ENCODE assay signal across 27 cellular contexts in genomic region chrX:112968351-112969133, GRCh38.
DNase-seq lines count a peak whose midpoint lies in the region; ATAC-seq and TF ChIP-seq lines count a peak whose summit lies in the region.
"Had no signal": no experiment of that assay in that cellular context is flagged by ENCODE, and none has a peak within 500 bp of the region (broad histone marks: within the 10 kb centered on the region; RNA-seq: fewer than 3 reads in every experiment).

No MANE protein-coding gene starts in this region.

- no peak overlapping the region for H2AFZ ChIP-seq in osteoblast (ENCODE audit: low read length)

- H3K27me3 Mint-ChIP-seq in Caco-2 (ENCODE audit: insufficient read depth, unreplicated experiment) = no peaks in the 10 kb centered on the region
- H3K27me3 Mint-ChIP-seq: activated CD4-positive, alpha-beta memory T cell treated with anti-CD3 and anti-CD28 coated beads, Interleukin-2, amount 10 ng/mL, durations not matched to agents 7 days and 5 days had no signal

- H3K4me1 ChIP-seq in Caco-2 (peaks cover 61% of the 10 kb centered on the region), osteoblast (ENCODE audit: insufficient read depth, low read length) (no peaks in the 10 kb centered on the region)
- H3K4me1 ChIP-seq: BLaER1 treated with 17β-estradiol and CSF1 and Interleukin-3, amounts not matched to agents 10 nM and 100 nM; Peyer's patch; stomach had no signal

- intact Hi-C loops in Caco-2 (cut with micrococcal nuclease; ENCODE audit: unreplicated experiment) = loop anchor here (10.0 kb wide), 1 partner anchor 134 kb away; no protein-coding TSS in a partner anchor

- no peak overlapping the region for H3K4me3 Mint-ChIP-seq in Caco-2 (ENCODE audit: unreplicated experiment)
- H3K4me3 Mint-ChIP-seq: activated CD4-positive, alpha-beta memory T cell treated with anti-CD3 and anti-CD28 coated beads, Interleukin-2, amount 10 ng/mL, durations not matched to agents 7 days and 5 days; activated naive CD4-positive, alpha-beta T cell treated with anti-CD3 and anti-CD28 coated beads for 36 hours; activated T-helper 1 cell treated with anti-CD3 and anti-CD28 coated beads, Interleukin-12 subunit alpha, Interleukin-12 subunit beta, Interleukin-2, Interleukin-4 antibody, amounts not matched to agents 30 ng/mL and 10 ng/mL and 1 ng/mL, durations not matched to agents 14 hours and 24 hours and 36 hours; immature natural killer cell had no signal

- no peaks in the 10 kb centered on the region for H4K20me1 ChIP-seq in osteoblast (ENCODE audit: insufficient read depth, low read length)
- H4K20me1 ChIP-seq: BLaER1 treated with 17β-estradiol and CSF1 and Interleukin-3, amounts not matched to agents 10 nM and 100 nM had no signal

- DNase-seq in Caco-2 (peak; percentile 17 to 30), NCI-H226 (peak; percentile 26), epithelial cell of esophagus (ENCODE audit: low read depth) (peak; percentile 73), osteoblast (ENCODE audit: insufficient read length, low spot score, missing footprints) (peak; percentile 10), T-helper 1 cell (no peak)
- no peak for DNase-seq in stimulated activated CD4-positive, alpha-beta T cell treated with anti-CD3 and anti-CD28 coated beads, Interleukin-12 subunit alpha, Interleukin-12 subunit beta, amount 100 ng/mL, for 4 hours
- DNase-seq: activated CD4-positive, alpha-beta memory T cell treated with anti-CD3 and anti-CD28 coated beads, Interleukin-2, amount 10 ng/mL, durations not matched to agents 7 days and 5 days; activated CD8-positive, alpha-beta memory T cell treated with anti-CD3 and anti-CD28 coated beads, Interleukin-2, amount 50 U/mL, for 48 hours; activated naive CD4-positive, alpha-beta T cell treated with anti-CD3 and anti-CD28 coated beads for 36 hours; amniotic stem cell; HCEC 1CT; hippocampal formation; immature natural killer cell; mesendoderm; NCI-H1092; NCI-H187; Peyer's patch; right cardiac atrium; SHP77; stimulated activated CD4-positive, alpha-beta T cell treated with anti-CD3 and anti-CD28 coated beads, Interleukin-2, amount 100 ng/mL, for 48 hours; stomach; T-helper 9 cell had no signal

- POLR2A ChIA-PET in Caco-2 (lab: Charles Lee) = no interaction called here

- H3K27ac Mint-ChIP-seq in Caco-2 (ENCODE audit: unreplicated experiment) = no peak overlapping the region
- H3K27ac Mint-ChIP-seq: activated CD4-positive, alpha-beta memory T cell treated with anti-CD3 and anti-CD28 coated beads, Interleukin-2, amount 10 ng/mL, durations not matched to agents 7 days and 5 days; activated naive CD4-positive, alpha-beta T cell treated with anti-CD3 and anti-CD28 coated beads for 36 hours; activated T-helper 1 cell treated with anti-CD3 and anti-CD28 coated beads, Interleukin-12 subunit alpha, Interleukin-12 subunit beta, Interleukin-2, Interleukin-4 antibody, amounts not matched to agents 30 ng/mL and 10 ng/mL and 1 ng/mL, durations not matched to agents 14 hours and 24 hours and 36 hours; immature natural killer cell had no signal

- no peaks in the 10 kb centered on the region for H3K4me1 Mint-ChIP-seq in Caco-2 (ENCODE audit: low read depth, unreplicated experiment)
- H3K4me1 Mint-ChIP-seq: activated CD4-positive, alpha-beta memory T cell treated with anti-CD3 and anti-CD28 coated beads, Interleukin-2, amount 10 ng/mL, durations not matched to agents 7 days and 5 days; immature natural killer cell had no signal

- ATAC-seq in HG03045 (IDR thresholded peaks at IDR 0.05; ENCODE audit: unreplicated experiment) (no peak), HG02798 (IDR thresholded peaks at IDR 0.05; ENCODE audit: poor library complexity, unreplicated experiment) (no peak)
- ATAC-seq: left lobe of liver, right cardiac atrium had no signal

- no peaks in the 10 kb centered on the region for H3K36me3 ChIP-seq in Caco-2 (ENCODE audit: control insufficient read depth, insufficient read depth, low read length)
- H3K36me3 ChIP-seq in osteoblast (ENCODE audit: insufficient read depth, low read length) = no peaks in the 10 kb centered on the region
- H3K36me3 ChIP-seq: BLaER1 treated with 17β-estradiol and CSF1 and Interleukin-3, amounts not matched to agents 10 nM and 100 nM; Peyer's patch; stomach had no signal

- CTCF ChIA-PET in Caco-2 (lab: Charles Lee) = no interaction called here

- H3K4me2 ChIP-seq in osteoblast (ENCODE audit: insufficient read depth, low read length) = no peak overlapping the region
- H3K4me2 ChIP-seq: BLaER1 treated with 17β-estradiol and CSF1 and Interleukin-3, amounts not matched to agents 10 nM and 100 nM had no signal

- H3K27ac ChIP-seq in osteoblast (ENCODE audit: low read depth, low read length) = no peak overlapping the region
- H3K27ac ChIP-seq: BLaER1 treated with 17β-estradiol and CSF1 and Interleukin-3, amounts not matched to agents 10 nM and 100 nM; Peyer's patch; stomach had no signal

- no peaks in the 10 kb centered on the region for H3K79me2 ChIP-seq in osteoblast (ENCODE audit: insufficient read depth, low read length)

- no peak for TF ChIP-seq CTCF in Caco-2 (IDR thresholded peaks at IDR 0.05; ENCODE audit: insufficient read depth in 1 of 2, low read depth in 1 of 2, low read length in 1 of 2, severe bottlenecking in 1 of 2, unreplicated experiment in 1 of 2)
- TF ChIP-seq CTCF in epithelial cell of esophagus (IDR thresholded peaks at IDR 0.05; ENCODE audit: insufficient read depth, low read depth, low read length, missing control alignments) = no peak
- TF ChIP-seq CTCF in osteoblast (IDR thresholded peaks at IDR 0.05; ENCODE audit: extremely low read depth, low read depth, low read length) = no peak

- H3K4me3 ChIP-seq in Caco-2 (ENCODE audit: low read depth, low read length) (no peak overlapping the region), epithelial cell of esophagus (ENCODE audit: low read length) (no peak overlapping the region), osteoblast (ENCODE audit: insufficient read depth, low read length) (no peak overlapping the region)
- H3K4me3 ChIP-seq: BLaER1 treated with 17β-estradiol and CSF1 and Interleukin-3, amounts not matched to agents 10 nM and 100 nM; Peyer's patch; stomach had no signal

- H3K36me3 Mint-ChIP-seq in Caco-2 (ENCODE audit: insufficient read depth, unreplicated experiment) = peaks cover 7% of the 10 kb centered on the region
- H3K36me3 Mint-ChIP-seq: immature natural killer cell had no signal

- H3K9me3 Mint-ChIP-seq in Caco-2 (ENCODE audit: unreplicated experiment) = no peaks in the 10 kb centered on the region
- H3K9me3 Mint-ChIP-seq: activated CD4-positive, alpha-beta memory T cell treated with anti-CD3 and anti-CD28 coated beads, Interleukin-2, amount 10 ng/mL, durations not matched to agents 7 days and 5 days; activated naive CD4-positive, alpha-beta T cell treated with anti-CD3 and anti-CD28 coated beads for 36 hours; activated T-helper 1 cell treated with anti-CD3 and anti-CD28 coated beads, Interleukin-12 subunit alpha, Interleukin-12 subunit beta, Interleukin-2, Interleukin-4 antibody, amounts not matched to agents 30 ng/mL and 10 ng/mL and 1 ng/mL, durations not matched to agents 14 hours and 24 hours and 36 hours had no signal

- H3K9me3 ChIP-seq in Caco-2 (no peaks in the 10 kb centered on the region), osteoblast (ENCODE audit: low read depth, low read length) (no peaks in the 10 kb centered on the region)
- H3K9me3 ChIP-seq: BLaER1 treated with 17β-estradiol and CSF1 and Interleukin-3, amounts not matched to agents 10 nM and 100 nM; Peyer's patch; stomach had no signal

- no peaks in the 10 kb centered on the region for H3K27me3 ChIP-seq in Caco-2 (replicated peaks; ENCODE audit: control insufficient read depth, insufficient read depth, low read length)
- H3K27me3 ChIP-seq in osteoblast (ENCODE audit: insufficient read depth, low read length) = no peaks in the 10 kb centered on the region
- H3K27me3 ChIP-seq: Peyer's patch had no signal

- BruUV-seq in Caco-2 (replicated peaks; lab: Mats Ljungman, UMichigan) = no TSS peak

Comparison
In these comparisons a context has a peak if more than half of its experiments do, and no peak if none do; other contexts are left out.
1. DNase-seq: peak in Caco-2 (2 of 2), NCI-H226 (single experiment), epithelial cell of esophagus (single experiment) and osteoblast (single experiment); none in stimulated activated CD4-positive, alpha-beta T cell treated with anti-CD3 and anti-CD28 coated beads, Interleukin-12 subunit alpha, Interleukin-12 subunit beta, amount 100 ng/mL, for 4 hours (single experiment) and T-helper 1 cell (0 of 5).